8 cellular contexts compared by ENCODE assay signal in the genomic region with DNA sequence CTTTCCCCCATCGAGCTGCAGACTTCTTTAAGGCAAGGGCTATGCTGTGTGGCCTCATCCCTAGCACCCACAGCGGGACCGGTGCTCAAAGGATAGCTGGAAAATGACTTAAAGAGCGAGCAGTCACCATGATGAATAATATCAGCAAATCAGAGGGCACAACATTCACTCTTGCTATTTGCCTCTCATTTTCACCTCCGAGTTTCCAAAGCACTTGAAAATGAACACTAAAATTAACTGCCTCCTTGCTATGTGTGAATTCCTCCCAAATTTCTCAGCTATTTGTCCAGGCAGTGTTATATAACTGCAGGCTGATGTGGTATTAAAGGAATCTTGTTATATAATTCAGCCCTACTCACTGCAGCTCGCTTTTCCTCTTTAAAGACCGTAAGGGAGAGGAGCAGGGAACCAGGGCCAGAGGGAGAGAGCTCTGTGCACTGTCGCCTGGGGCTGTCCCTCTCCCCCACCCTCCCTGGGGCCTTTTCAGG. TPM values are rescaled to one million over a fixed set of nuclear protein-coding genes. Genes with fewer than 3 reads are reported as not detected.
DNase-seq lines count a peak whose midpoint lies in the region; ATAC-seq and TF ChIP-seq lines count a peak whose summit lies in the region.

No MANE protein-coding gene starts in this region.

- H3K27me3 Mint-ChIP-seq in neural crest cell (ENCODE audit: low read depth), result peaks cover 89% of the 10 kb centered on the region
- H3K27me3 Mint-ChIP-seq in activated CD4-positive, alpha-beta T cell treated with anti-CD3 and anti-CD28 coated beads for 36 hours, result peaks cover 71% of the 10 kb centered on the region

- H3K36me3 ChIP-seq in Peyer's patch (no peaks in the 10 kb centered on the region), esophagus muscularis mucosa (no peaks in the 10 kb centered on the region)

- peaks cover 4% of the 10 kb centered on the region for H3K4me1 Mint-ChIP-seq in neural crest cell
- peaks cover 10% of the 10 kb centered on the region for H3K4me1 Mint-ChIP-seq in activated CD4-positive, alpha-beta T cell treated with anti-CD3 and anti-CD28 coated beads for 36 hours

- TF ChIP-seq CTCF in AG10803 (conservative IDR thresholded peaks at IDR 0.05; ENCODE audit: low read length), result no peak
- no peak for TF ChIP-seq CTCF in Peyer's patch (IDR thresholded peaks at IDR 0.05)
- TF ChIP-seq CTCF in esophagus muscularis mucosa (IDR thresholded peaks at IDR 0.05), result no peak
- TF ChIP-seq CTCF in neural crest cell (conservative IDR thresholded peaks at IDR 0.05), result no peak

- no peak for ATAC-seq in HG03460 (IDR thresholded peaks at IDR 0.05; ENCODE audit: unreplicated experiment)
- ATAC-seq in activated CD4-positive, alpha-beta T cell treated with anti-CD3 and anti-CD28 coated beads for 36 hours, result no peak

- H3K27ac Mint-ChIP-seq in neural crest cell (ENCODE audit: unreplicated experiment), result no peak overlapping the region
- no peak overlapping the region for H3K27ac Mint-ChIP-seq in activated CD4-positive, alpha-beta T cell treated with anti-CD3 and anti-CD28 coated beads for 36 hours

- H3K27me3 ChIP-seq in Peyer's patch (peaks cover 0 to 23% of the 10 kb centered on the region in 2 donors), esophagus muscularis mucosa (peaks cover 0 to 12% (median 0%) of the 10 kb centered on the region in 4 donors)

- peaks cover 0 to 23% (median 11%) of the 10 kb centered on the region in 4 donors for H3K4me1 ChIP-seq in Peyer's patch
- H3K4me1 ChIP-seq in esophagus muscularis mucosa, result peaks cover 6 to 57% (median 46%) of the 10 kb centered on the region in 4 donors

- H3K4me3 ChIP-seq in AG10803 (ENCODE audit: low read length), result peak overlapping the region; percentile 60
- peak overlapping the region; percentile 37 to 66 (median 51) for H3K4me3 ChIP-seq in Peyer's patch
- peak overlapping the region; percentile 69 to 84 (median 75) for H3K4me3 ChIP-seq in esophagus muscularis mucosa

- H3K9me3 ChIP-seq in Peyer's patch, result no peaks in the 10 kb centered on the region
- H3K9me3 ChIP-seq in esophagus muscularis mucosa, result no peaks in the 10 kb centered on the region

- POLR2A ChIA-PET in activated CD4-positive, alpha-beta T cell treated with anti-CD3 and anti-CD28 coated beads for 36 hours (lab: Charles Lee), result no interaction called here

- CTCF ChIA-PET in activated CD4-positive, alpha-beta T cell treated with anti-CD3 and anti-CD28 coated beads for 36 hours (lab: Charles Lee), result interaction anchor here (0.7 to 0.9 kb wide), 3 partner anchors 8 to 364 kb away, joined by 3 to 4 read pairs (median 3); no protein-coding TSS in a partner anchor

- intact Hi-C loops in esophagus muscularis mucosa (cut with DNase I), result no loop called here
- intact Hi-C loops in activated CD4-positive, alpha-beta T cell treated with anti-CD3 and anti-CD28 coated beads for 36 hours (cut with DNase I, micrococcal nuclease), result no loop called here

- peak overlapping the region; percentile 81 for H3K4me3 Mint-ChIP-seq in neural crest cell
- H3K4me3 Mint-ChIP-seq in activated CD4-positive, alpha-beta T cell treated with anti-CD3 and anti-CD28 coated beads for 36 hours, result no peak overlapping the region

- no peaks in the 10 kb centered on the region for H3K9me3 Mint-ChIP-seq in neural crest cell
- H3K9me3 Mint-ChIP-seq in activated CD4-positive, alpha-beta T cell treated with anti-CD3 and anti-CD28 coated beads for 36 hours (ENCODE audit: low read depth), result no peaks in the 10 kb centered on the region

- TF ChIP-seq EP300 in esophagus muscularis mucosa (IDR thresholded peaks at IDR 0.05), result no peak

- DNase-seq in AG10803 (ENCODE audit: low read depth) (peak; percentile 68), Peyer's patch (no peak), esophagus muscularis mucosa (ENCODE audit: extremely low spot score) (no peak), neural crest cell (ENCODE audit: low read depth, low spot score) (no peak), NCI-H526 treated with DMSO at 0.1 percent for 48 hours (lab: John Stamatoyannopoulos, UW) (no peak), SKM-1 (lab: John Stamatoyannopoulos, UW; ENCODE audit: unreplicated experiment) (no peak)
- no peak for DNase-seq in activated CD4-positive, alpha-beta T cell treated with anti-CD3 and anti-CD28 coated beads for 36 hours

- 23% methylated on average over 7 of the region's 8 CpGs for WGBS in esophagus muscularis mucosa

- H3K27ac ChIP-seq in Peyer's patch, result peak overlapping the region in 3 of 4 donors; percentile 74 to 78 (median 74)
- H3K27ac ChIP-seq in esophagus muscularis mucosa (replicated peaks in 1 of 4), result peak overlapping the region; percentile 91 to 97 (median 94)

- no peak for TF ChIP-seq POLR2A in Peyer's patch (IDR thresholded peaks at IDR 0.05)
- TF ChIP-seq POLR2A in esophagus muscularis mucosa (IDR thresholded peaks at IDR 0.05; ENCODE audit: low read depth), result no peak

- H3K36me3 Mint-ChIP-seq in neural crest cell (ENCODE audit: low read depth), result no peaks in the 10 kb centered on the region
- H3K36me3 Mint-ChIP-seq in activated CD4-positive, alpha-beta T cell treated with anti-CD3 and anti-CD28 coated beads for 36 hours (ENCODE audit: low read depth), result no peaks in the 10 kb centered on the region

RNA-seq across cellular contexts. Expression of a gene that starts 1.5 kb away (rescaled TPM):
- 1 to 10 TPM in 3 of 4 donors, not detected in 1; 1.3 to 5.8 (median 1.6) TPM for total RNA-seq in Peyer's patch
- total RNA-seq in esophagus muscularis mucosa, result 10 to 100 TPM; 16.9 to 56.4 (median 35.4) TPM
- total RNA-seq in neural crest cell, result not detected in 2 replicates
- not detected for total RNA-seq in activated CD4-positive, alpha-beta T cell treated with anti-CD3 and anti-CD28 coated beads for 36 hours

RNA-seq across cellular contexts. Expression of a gene that starts 35.4 kb away (rescaled TPM):
- 10 to 100 TPM in 2 of 4 donors, 1 to 10 TPM in 2; 4.0 to 17.3 (median 11.5) TPM for total RNA-seq in Peyer's patch
- total RNA-seq in esophagus muscularis mucosa, result 10 to 100 TPM; 15.8 to 51.6 (median 33.9) TPM
- total RNA-seq in neural crest cell, result 8.2 and 8.5 TPM in 2 replicates
- 1 to 10 TPM; 4.2 to 4.5 TPM for total RNA-seq in activated CD4-positive, alpha-beta T cell treated with anti-CD3 and anti-CD28 coated beads for 36 hours

RNA-seq across cellular contexts. Expression of a gene that starts 43.8 kb away (rescaled TPM):
- total RNA-seq in Peyer's patch (100 to 1,000 TPM in 1 of 4 donors, 10 to 100 TPM in 2, 1 to 10 TPM in 1; 6.7 to 139 (median 20.5) TPM), esophagus muscularis mucosa (1 to 10 TPM in 2 of 4 donors, not detected in 2; 1.7 to 4.6 TPM), neural crest cell (203 and 210 TPM in 2 replicates)
- 100 to 1,000 TPM; 382 to 469 TPM for total RNA-seq in activated CD4-positive, alpha-beta T cell treated with anti-CD3 and anti-CD28 coated beads for 36 hours
